In genomic region chr10:1056326-1057105, GRCh38 we compare ENCODE assay signal across 8 cellular contexts. TPM values are rescaled to one million over a fixed set of nuclear protein-coding genes. Genes with fewer than 3 reads are reported as not detected.
DNase-seq lines count a peak whose midpoint lies in the region; ATAC-seq and TF ChIP-seq lines count a peak whose summit lies in the region.

WDR37 (plus strand) TSS chr10:1056385; CDS start chr10:1072156, 15,771 bp downstream.

- H3K4me3 ChIP-seq in Karpas-422 (ENCODE audit: low read length) (peak within 1 kb of the TSS; percentile 92), SK-N-MC (peak within 1 kb of the TSS; percentile 84), osteoblast (ENCODE audit: insufficient read depth, low read length) (peak within 1 kb of the TSS; percentile 96), testis (peak within 1 kb of the TSS; percentile 97 to 98)

- TF ChIP-seq POLR2A in testis (IDR thresholded peaks at IDR 0.05), result no peak

- WGBS in testis, 2 donors, result 0% methylated on average over 2 to 81 of the region's 87 CpGs

- peak within 1 kb of the TSS; percentile 92 for H3K4me2 ChIP-seq in Karpas-422 (ENCODE audit: low read depth, low read length, poor library complexity, severe bottlenecking)
- peak within 1 kb of the TSS; percentile 72 for H3K4me2 ChIP-seq in osteoblast (ENCODE audit: insufficient read depth, low read length)

- peak within 1 kb of the TSS; percentile 96 for H3K9ac ChIP-seq in Karpas-422 (ENCODE audit: low read length)
- peak within 1 kb of the TSS; percentile 83 for H3K9ac ChIP-seq in SK-N-MC (ENCODE audit: insufficient read length)

- intact Hi-C loops in testis (cut with DNase I; ENCODE audit: low total_unique reads), result no loop called here

- no peaks in the 10 kb centered on the region for H3K9me2 ChIP-seq in Karpas-422 (replicated peaks; ENCODE audit: insufficient read depth, low read length)

- H3K4me1 ChIP-seq in Karpas-422 (ENCODE audit: low read length) (peaks cover 42% of the 10 kb centered on the region), osteoblast (ENCODE audit: insufficient read depth, low read length) (peaks cover 25% of the 10 kb centered on the region), testis (no peaks in the 10 kb centered on the region)

- peak within 1 kb of the TSS; percentile 15; the same call in 1 of the 2 replicates for H2AFZ ChIP-seq in Karpas-422 (ENCODE audit: low read length)
- peak within 1 kb of the TSS; percentile 90 for H2AFZ ChIP-seq in osteoblast (ENCODE audit: low read length)

- DNase-seq in GF-D8 (lab: John Stamatoyannopoulos, UW), result peak; percentile 29
- peak; percentile 93 for DNase-seq in Karpas-422
- no peak for DNase-seq in SK-N-MC (ENCODE audit: low read depth, low spot score)
- DNase-seq in activated naive CD4-positive, alpha-beta T cell treated with anti-CD3 and anti-CD28 coated beads, Interleukin-2, amount 50 U/mL, for 16 hours, result peak; percentile 91
- peak; percentile 80 for DNase-seq in glomerular visceral epithelial cell (ENCODE audit: extremely low spot score)
- peak; percentile 98 for DNase-seq in osteoblast (ENCODE audit: insufficient read length, low spot score, missing footprints)
- peak; percentile 93 for DNase-seq in testis

- peaks cover 96% of the 10 kb centered on the region for H3K79me2 ChIP-seq in Karpas-422 (ENCODE audit: low read length)
- H3K79me2 ChIP-seq in osteoblast (ENCODE audit: insufficient read depth, low read length), result peaks cover 92% of the 10 kb centered on the region

- peaks cover 27% of the 10 kb centered on the region for H3K36me3 ChIP-seq in Karpas-422 (ENCODE audit: insufficient read depth, low read length)
- peaks cover 2% of the 10 kb centered on the region; the same call in 1 of the 2 replicates for H3K36me3 ChIP-seq in SK-N-MC (ENCODE audit: insufficient read depth, low read length)
- H3K36me3 ChIP-seq in osteoblast (ENCODE audit: insufficient read depth, low read length), result peaks cover 7% of the 10 kb centered on the region
- H3K36me3 ChIP-seq in testis (ENCODE audit: low read depth, missing control alignments), result no peaks in the 10 kb centered on the region

- H3K27ac ChIP-seq in Karpas-422 (ENCODE audit: low read length), result peak within 1 kb of the TSS; percentile 83
- peak within 1 kb of the TSS; percentile 57; the same call in 1 of the 2 replicates for H3K27ac ChIP-seq in SK-N-MC
- H3K27ac ChIP-seq in osteoblast (ENCODE audit: low read depth, low read length), result peak within 1 kb of the TSS; percentile 96
- peak within 1 kb of the TSS; percentile 92 to 99 for H3K27ac ChIP-seq in testis

- H3K27me3 ChIP-seq in Karpas-422 (ENCODE audit: low read length) (no peaks in the 10 kb centered on the region), osteoblast (ENCODE audit: insufficient read depth, low read length) (no peaks in the 10 kb centered on the region), testis (no peaks in the 10 kb centered on the region)

- H3K9me3 ChIP-seq in Karpas-422 (ENCODE audit: low read length), result no peaks in the 10 kb centered on the region
- H3K9me3 ChIP-seq in SK-N-MC (ENCODE audit: low read depth, low read length), result no peaks in the 10 kb centered on the region
- no peaks in the 10 kb centered on the region for H3K9me3 ChIP-seq in osteoblast (ENCODE audit: low read depth, low read length)
- no peaks in the 10 kb centered on the region for H3K9me3 ChIP-seq in testis

- peak; percentile 93 for ATAC-seq in GM21825 (IDR thresholded peaks at IDR 0.05; ENCODE audit: unreplicated experiment)

- TF ChIP-seq CTCF in osteoblast (IDR thresholded peaks at IDR 0.05; ENCODE audit: extremely low read depth, low read depth, low read length), result no peak
- no peak for TF ChIP-seq CTCF in testis (IDR thresholded peaks at IDR 0.05)

- H4K20me1 ChIP-seq in Karpas-422 (ENCODE audit: insufficient read depth, low read depth, low read length), result peaks cover 18% of the 10 kb centered on the region
- peaks cover 22% of the 10 kb centered on the region for H4K20me1 ChIP-seq in osteoblast (ENCODE audit: insufficient read depth, low read length)

RNA-seq across cellular contexts. Expression of gene WDR37, which starts in this region (rescaled TPM):
- total RNA-seq in Karpas-422 (2014; rRNA removed; shearing (Covaris generic); ENCODE audit: low replicate concordance), result 13.3 and 15.2 TPM in 2 replicates
- 18.8 and 20.6 TPM in 2 replicates for total RNA-seq in osteoblast
- 10 to 100 TPM; 29.3 to 40.2 TPM for total RNA-seq in testis
- 46.9 TPM for polyA plus RNA-seq in testis (ENCODE audit: insufficient read depth, low read depth, low replicate concordance)
